In genomic region chr12:126038434-126038833, GRCh38 we compare ENCODE assay signal across 26 cellular contexts.
"Had no signal": no experiment of that assay in that cellular context is flagged by ENCODE, and none has a peak within 500 bp of the region (broad histone marks: within the 10 kb centered on the region; RNA-seq: fewer than 3 reads in every experiment).

No MANE protein-coding gene starts in this region.

- DNase-seq: activated CD8-positive, alpha-beta memory T cell treated with anti-CD3 and anti-CD28 coated beads for 24 hours; activated CD8-positive, alpha-beta memory T cell treated with anti-CD3 and anti-CD28 coated beads, Interleukin-2, amount 50 U/mL, for 4 hours; activated naive CD4-positive, alpha-beta T cell; activated T-cell treated with anti-CD3 and anti-CD28 coated beads, Interleukin-2, amount 50 U/mL, for 24 hours; adrenal gland; brain microvascular endothelial cell; central memory CD4-positive, alpha-beta T cell; dermis blood vessel endothelial cell; effector CD8-positive, alpha-beta T cell; foreskin melanocyte; hippocampal formation; kidney glomerular epithelial cell; left ventricle myocardium inferior; mammary epithelial cell; natural killer cell; small intestine; stimulated activated CD4-positive, alpha-beta T cell treated with anti-CD3 and anti-CD28 coated beads, Interleukin-2, amount 100 ng/mL, for 24 hours; stimulated activated naive CD8-positive, alpha-beta T cell treated with anti-CD3 and anti-CD28 coated beads, Interleukin-15, amount 100 ng/mL, for 72 hours; tibial artery had no signal

- H3K4me3 Mint-ChIP-seq: activated naive CD8-positive, alpha-beta T cell; activated T-cell treated with anti-CD3 and anti-CD28 coated beads, Interleukin-2, amount 50 U/mL, for 24 hours; mesothelial cell of epicardium; natural killer cell; stimulated activated effector memory CD8-positive, alpha-beta T cell treated with anti-CD3 and anti-CD28 coated beads, Interleukin-12 subunit alpha, Interleukin-12 subunit beta, amount 100 ng/mL, for 72 hours; stimulated activated naive CD8-positive, alpha-beta T cell treated with anti-CD3 and anti-CD28 coated beads, Interleukin-15, amount 100 ng/mL, for 72 hours; WTC11 had no signal

- H3K4me1 Mint-ChIP-seq: mesothelial cell of epicardium; natural killer cell; stimulated activated effector memory CD8-positive, alpha-beta T cell treated with anti-CD3 and anti-CD28 coated beads, Interleukin-12 subunit alpha, Interleukin-12 subunit beta, amount 100 ng/mL, for 72 hours; stimulated activated naive CD8-positive, alpha-beta T cell treated with anti-CD3 and anti-CD28 coated beads, Interleukin-15, amount 100 ng/mL, for 72 hours; WTC11 had no signal

- ATAC-seq: natural killer cell; sciatic nerve; stimulated activated effector memory CD8-positive, alpha-beta T cell treated with anti-CD3 and anti-CD28 coated beads, Interleukin-12 subunit alpha, Interleukin-12 subunit beta, amount 100 ng/mL, for 72 hours; stimulated activated naive CD8-positive, alpha-beta T cell treated with anti-CD3 and anti-CD28 coated beads, Interleukin-15, amount 100 ng/mL, for 72 hours; WTC11 had no signal

- H3K36me3 Mint-ChIP-seq: activated naive CD8-positive, alpha-beta T cell; mesothelial cell of epicardium; natural killer cell; stimulated activated effector memory CD8-positive, alpha-beta T cell treated with anti-CD3 and anti-CD28 coated beads, Interleukin-12 subunit alpha, Interleukin-12 subunit beta, amount 100 ng/mL, for 72 hours had no signal

- H3K4me3 ChIP-seq: adrenal gland, ascending aorta, left ventricle myocardium inferior, tibial artery had no signal

- H3K36me3 ChIP-seq: adrenal gland, ascending aorta, brain microvascular endothelial cell, left ventricle myocardium inferior, tibial artery had no signal

- H3K27ac ChIP-seq: adrenal gland, ascending aorta, brain microvascular endothelial cell, left ventricle myocardium inferior, tibial artery had no signal

- H3K27me3 ChIP-seq: adrenal gland, ascending aorta, brain microvascular endothelial cell, tibial artery had no signal

- H3K4me1 ChIP-seq: adrenal gland, ascending aorta, left ventricle myocardium inferior, tibial artery had no signal

- H3K27me3 Mint-ChIP-seq: activated naive CD8-positive, alpha-beta T cell; activated T-cell treated with anti-CD3 and anti-CD28 coated beads, Interleukin-2, amount 50 U/mL, for 24 hours; stimulated activated naive CD8-positive, alpha-beta T cell treated with anti-CD3 and anti-CD28 coated beads, Interleukin-15, amount 100 ng/mL, for 72 hours had no signal

- H3K9me3 ChIP-seq: adrenal gland, ascending aorta, tibial artery had no signal

- H3K27ac Mint-ChIP-seq: activated naive CD8-positive, alpha-beta T cell; activated T-cell treated with anti-CD3 and anti-CD28 coated beads, Interleukin-2, amount 50 U/mL, for 24 hours; activated T-helper 2 cell treated with anti-CD3 and anti-CD28 coated beads, Interferon-gamma antibody, Interleukin-2, Interleukin-4, amounts not matched to agents 10 μg/mL and 5 μg/mL and 100 μg/mL, durations not matched to agents 14 hours and 24 hours and 36 hours; mesothelial cell of epicardium; natural killer cell; stimulated activated effector memory CD8-positive, alpha-beta T cell treated with anti-CD3 and anti-CD28 coated beads, Interleukin-12 subunit alpha, Interleukin-12 subunit beta, amount 100 ng/mL, for 72 hours; stimulated activated naive CD8-positive, alpha-beta T cell treated with anti-CD3 and anti-CD28 coated beads, Interleukin-15, amount 100 ng/mL, for 72 hours; WTC11 had no signal

- H3K9me3 Mint-ChIP-seq: activated T-helper 2 cell treated with anti-CD3 and anti-CD28 coated beads, Interferon-gamma antibody, Interleukin-2, Interleukin-4, amounts not matched to agents 10 μg/mL and 5 μg/mL and 100 μg/mL, durations not matched to agents 14 hours and 24 hours and 36 hours had no signal
